ENCODE assay signal across 10 cellular contexts in the genomic region with DNA sequence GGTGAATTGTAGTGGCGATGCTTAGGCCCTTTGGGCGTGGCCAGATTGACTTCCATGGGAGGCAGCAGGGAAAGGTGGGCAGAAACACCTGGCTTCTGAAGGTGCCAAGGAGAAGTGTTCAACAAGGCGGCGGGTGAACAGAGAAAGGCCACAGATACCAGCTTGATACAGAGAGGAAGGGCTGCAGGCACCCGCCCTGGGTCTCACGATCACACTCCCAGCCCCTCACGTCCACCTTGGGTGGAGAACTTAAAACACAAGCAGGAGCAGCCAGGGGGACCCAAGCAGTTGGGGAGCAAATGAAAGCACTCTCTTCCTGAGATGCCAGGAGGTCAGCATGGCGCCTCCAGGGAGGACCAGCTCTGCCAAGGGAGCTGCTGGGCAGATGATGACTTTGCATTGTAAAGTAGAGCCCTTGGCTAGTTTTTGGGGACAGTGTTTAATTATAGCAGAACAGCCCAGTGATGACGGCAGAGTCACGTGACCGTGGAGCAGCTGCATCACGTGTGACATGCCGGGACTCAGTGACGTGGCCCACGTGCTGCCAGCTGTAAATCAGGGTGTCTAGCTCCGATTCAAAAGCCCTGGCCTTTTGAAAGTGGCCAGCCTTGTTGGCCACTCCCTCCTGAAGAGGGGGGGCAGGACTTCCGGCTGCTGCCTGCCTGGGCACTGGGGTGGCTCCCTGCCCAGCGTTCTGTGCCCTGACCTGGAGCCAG. TPM values are rescaled to one million over a fixed set of nuclear protein-coding genes. Genes with fewer than 3 reads are reported as not detected.
A peak's percentile ranks its signal among the peaks of the same experiment; 100 is the strongest.
DNase-seq lines count a peak whose midpoint lies in the region; ATAC-seq lines count a peak whose summit lies in the region.
"Had no signal": no experiment of that assay in that cellular context is flagged by ENCODE, and none has a peak within 500 bp of the region (broad histone marks: within the 10 kb centered on the region; RNA-seq: fewer than 3 reads in every experiment).

No MANE protein-coding gene starts in this region.

- ATAC-seq in left cardiac atrium (peak; percentile 61 to 72), HG03442 (IDR thresholded peaks at IDR 0.05; ENCODE audit: unreplicated experiment) (no peak), HG02610 (IDR thresholded peaks at IDR 0.05; ENCODE audit: unreplicated experiment) (no peak)
- ATAC-seq: foreskin keratinocyte had no signal

- DNase-seq in DMS153 treated with DMSO at 0.1 percent for 48 hours (lab: John Stamatoyannopoulos, UW; ENCODE audit: unreplicated experiment), result peak; percentile 28
- DNase-seq in SHP77 (lab: John Stamatoyannopoulos, UW), result peak; percentile 87 to 94
- peak; percentile 75 for DNase-seq in left cardiac atrium
- peak; percentile 94 for DNase-seq in posterior vena cava (ENCODE audit: low spot score)
- no peak for DNase-seq in NK-92 (lab: John Stamatoyannopoulos, UW; ENCODE audit: unreplicated experiment)
- DNase-seq in activated T-cell treated with anti-CD3 and anti-CD28 coated beads, Interleukin-2, amount 50 U/mL, for 48 hours, result no peak
- DNase-seq: foreskin keratinocyte had no signal

- intact Hi-C loops in left cardiac atrium (cut with DNase I), result no loop called here
- intact Hi-C loops in posterior vena cava (cut with DNase I), result no loop called here

RNA-seq across cellular contexts. Expression of a gene that starts 19.0 kb away (rescaled TPM):
- total RNA-seq in left cardiac atrium (1 to 10 TPM; 1.9 to 3.7 TPM), posterior vena cava (1 to 10 TPM; 5.2 to 6.0 TPM)

RNA-seq across cellular contexts. Expression of a gene that starts 36.6 kb away (rescaled TPM):
- not detected for total RNA-seq in left cardiac atrium
- under 1 TPM in 1 of 2 donors, not detected in 1; 0.19 TPM for total RNA-seq in posterior vena cava
- total RNA-seq: smooth muscle cell had no signal

Comparison
In these comparisons a context has a peak if more than half of its experiments do, and no peak if none do; other contexts are left out.
1. DNase-seq: peak in DMS153 treated with DMSO at 0.1 percent for 48 hours (single experiment), SHP77 (2 of 2), left cardiac atrium (single experiment) and posterior vena cava (single experiment); none in NK-92 (single experiment) and activated T-cell treated with anti-CD3 and anti-CD28 coated beads, Interleukin-2, amount 50 U/mL, for 48 hours (0 of 2).
2. ATAC-seq: peak in left cardiac atrium (2 of 2); none in HG03442 (single experiment) and HG02610 (single experiment).